In genomic region chr3:58404396-58404795, GRCh38 we compare ENCODE assay signal across 2 cellular contexts.
TF ChIP-seq lines count a peak whose summit lies in the region.

No MANE protein-coding gene starts in this region.

TF ChIP-seq in IMR-90, 13 proteins besides CTCF, POLR2A, EP300 and RAD21 (continued from another document):
- peak; percentile 40; the same call in 1 of the 2 replicates for TF ChIP-seq FOS (IDR thresholded peaks at IDR 0.05; ENCODE audit: low read depth, low read length)

TF ChIP-seq in K562, 482 proteins besides CTCF, POLR2A, EP300 and RAD21:
- peak; percentile 23; the same call in 1 of the 2 replicates for TF ChIP-seq FOSL1 (tag; conservative IDR thresholded peaks at IDR 0.05)
- peak; percentile 46 for TF ChIP-seq ATF3 (IDR thresholded peaks at IDR 0.05)
- no peak for TF ChIP-seq ATF3 (CRISPR knock-in tag; conservative IDR thresholded peaks at IDR 0.05)
- TF ChIP-seq PCBP1 (IDR thresholded peaks at IDR 0.05; ENCODE audit: low read depth, low read length, poor library complexity, severe bottlenecking) = no peak
- no peak for TF ChIP-seq SMAD4 (CRISPR knock-in tag; conservative IDR thresholded peaks at IDR 0.05)
